ENCODE assay signal across 25 cellular contexts in the genomic region with DNA sequence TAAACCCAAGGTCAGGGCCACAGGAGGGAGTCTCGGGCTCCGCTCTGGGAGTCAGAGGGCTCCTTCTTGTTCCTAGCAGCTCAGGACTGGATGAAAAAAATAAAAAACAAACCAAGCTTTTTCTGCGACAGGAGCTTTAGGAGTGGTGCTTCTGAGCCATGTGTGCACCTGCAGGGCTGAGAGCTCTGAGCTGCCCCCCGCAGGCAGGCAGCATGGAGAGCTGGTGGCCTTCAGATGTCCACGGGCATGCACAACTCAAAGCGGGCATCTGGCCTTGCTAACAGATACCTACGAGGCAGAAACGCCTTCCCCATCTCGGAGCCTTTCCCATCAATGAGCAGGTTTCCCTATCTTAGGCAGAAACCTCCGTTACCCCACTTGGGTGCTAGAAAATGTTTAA.
DNase-seq lines count a peak whose midpoint lies in the region; ATAC-seq and TF ChIP-seq lines count a peak whose summit lies in the region.
"Had no signal": no experiment of that assay in that cellular context is flagged by ENCODE, and none has a peak within 500 bp of the region (broad histone marks: within the 10 kb centered on the region; RNA-seq: fewer than 3 reads in every experiment).

No MANE protein-coding gene starts in this region.

- peak; percentile 22 for DNase-seq in DMS 273 (lab: John Stamatoyannopoulos, UW; ENCODE audit: unreplicated experiment)
- no peak for DNase-seq in DMS 273 treated with DMSO at 0.1 percent for 48 hours (lab: John Stamatoyannopoulos, UW)
- peak; percentile 80 for DNase-seq in COR-L47 (lab: John Stamatoyannopoulos, UW)
- peak; percentile 78 for DNase-seq in NCI-H1092 treated with DMSO at 0.1 percent for 48 hours (lab: John Stamatoyannopoulos, UW)
- DNase-seq in choroid plexus epithelial cell (ENCODE audit: low read depth): no peak
- no peak for DNase-seq in stimulated activated naive B cell treated with anti-CD40 and anti-IgM and Interleukin-4, amounts not matched to agents 10 μg/mL and 1 μg/mL and 100 μg/mL, for 72 hours
- DNase-seq in C1 segment of cervical spinal cord (lab: John Stamatoyannopoulos, UW): no peak
- DNase-seq: activated CD4-positive, alpha-beta memory T cell treated with anti-CD3 and anti-CD28 coated beads, Interleukin-2, amount 10 ng/mL, durations not matched to agents 7 days and 5 days; CD8-positive, alpha-beta memory T cell; mammary epithelial cell; NCI-H1436; NCI-H446 treated with DMSO at 0.1 percent for 48 hours; SIG-M5; stimulated activated CD4-positive, alpha-beta T cell treated with anti-CD3 and anti-CD28 coated beads, Interleukin-15, amount 100 ng/mL, for 24 hours; stimulated activated naive CD8-positive, alpha-beta T cell treated with anti-CD3 and anti-CD28 coated beads, Interleukin-15, amount 100 ng/mL, for 72 hours; T-cell; tibial artery had no signal

- TF ChIP-seq CTCF in choroid plexus epithelial cell (conservative IDR thresholded peaks at IDR 0.05; ENCODE audit: low read depth, low read length): peak; percentile 29

- H3K27ac Mint-ChIP-seq in stimulated activated naive B cell treated with anti-CD40 and anti-IgM and Interleukin-4, amounts not matched to agents 10 μg/mL and 1 μg/mL and 100 μg/mL, for 72 hours: no peak overlapping the region
- H3K27ac Mint-ChIP-seq: activated CD4-positive, alpha-beta memory T cell treated with anti-CD3 and anti-CD28 coated beads, Interleukin-2, amount 10 ng/mL, durations not matched to agents 7 days and 5 days; activated naive CD8-positive, alpha-beta T cell; activated T-helper 2 cell treated with anti-CD3 and anti-CD28 coated beads, Interferon-gamma antibody, Interleukin-2, Interleukin-4, amounts not matched to agents 10 μg/mL and 5 μg/mL and 100 μg/mL, durations not matched to agents 14 hours and 24 hours and 36 hours; CD8-positive, alpha-beta memory T cell; IgD-negative memory B cell; progenitor cell of endocrine pancreas; stimulated activated naive CD8-positive, alpha-beta T cell treated with anti-CD3 and anti-CD28 coated beads, Interleukin-15, amount 100 ng/mL, for 72 hours; T-cell had no signal

- no peak for ATAC-seq in HG03095 (IDR thresholded peaks at IDR 0.05; ENCODE audit: unreplicated experiment)
- no peak for ATAC-seq in stimulated activated naive B cell treated with anti-CD40 and anti-IgM and Interleukin-4, amounts not matched to agents 10 μg/mL and 1 μg/mL and 100 μg/mL, for 72 hours (replicated peaks)
- ATAC-seq: activated CD4-positive, CD25-positive, alpha-beta regulatory T cell treated with anti-CD3 and anti-CD28 coated beads, Interleukin-2, amount 50 U/mL, for 24 hours; Panc1; stimulated activated naive CD8-positive, alpha-beta T cell treated with anti-CD3 and anti-CD28 coated beads, Interleukin-15, amount 100 ng/mL, for 72 hours; T-cell had no signal

- peaks cover 4 to 7% of the 10 kb centered on the region in 2 donors for H3K4me1 Mint-ChIP-seq in stimulated activated naive B cell treated with anti-CD40 and anti-IgM and Interleukin-4, amounts not matched to agents 10 μg/mL and 1 μg/mL and 100 μg/mL, for 72 hours
- H3K4me1 Mint-ChIP-seq: activated CD4-positive, alpha-beta memory T cell treated with anti-CD3 and anti-CD28 coated beads, Interleukin-2, amount 10 ng/mL, durations not matched to agents 7 days and 5 days; CD8-positive, alpha-beta memory T cell; neural crest cell had no signal

- no peaks in the 10 kb centered on the region for H3K9me3 Mint-ChIP-seq in stimulated activated naive B cell treated with anti-CD40 and anti-IgM and Interleukin-4, amounts not matched to agents 10 μg/mL and 1 μg/mL and 100 μg/mL, for 72 hours
- H3K9me3 Mint-ChIP-seq: activated CD4-positive, alpha-beta memory T cell treated with anti-CD3 and anti-CD28 coated beads, Interleukin-2, amount 10 ng/mL, durations not matched to agents 7 days and 5 days; activated T-helper 2 cell treated with anti-CD3 and anti-CD28 coated beads, Interferon-gamma antibody, Interleukin-2, Interleukin-4, amounts not matched to agents 10 μg/mL and 5 μg/mL and 100 μg/mL, durations not matched to agents 14 hours and 24 hours and 36 hours; CD8-positive, alpha-beta memory T cell; IgD-negative memory B cell; neural crest cell; stimulated activated naive CD8-positive, alpha-beta T cell treated with anti-CD3 and anti-CD28 coated beads, Interleukin-15, amount 100 ng/mL, for 72 hours; T-cell had no signal

- no peak overlapping the region for H3K4me3 ChIP-seq in choroid plexus epithelial cell (ENCODE audit: low read depth, low read length)
- H3K4me3 ChIP-seq: tibial artery had no signal

- no peak overlapping the region for H3K4me3 Mint-ChIP-seq in stimulated activated naive B cell treated with anti-CD40 and anti-IgM and Interleukin-4, amounts not matched to agents 10 μg/mL and 1 μg/mL and 100 μg/mL, for 72 hours
- H3K4me3 Mint-ChIP-seq: activated CD4-positive, alpha-beta memory T cell treated with anti-CD3 and anti-CD28 coated beads, Interleukin-2, amount 10 ng/mL, durations not matched to agents 7 days and 5 days; activated naive CD8-positive, alpha-beta T cell; CD8-positive, alpha-beta memory T cell; IgD-negative memory B cell; neural crest cell; stimulated activated naive CD8-positive, alpha-beta T cell treated with anti-CD3 and anti-CD28 coated beads, Interleukin-15, amount 100 ng/mL, for 72 hours; T-cell had no signal

- H3K27me3 Mint-ChIP-seq in stimulated activated naive B cell treated with anti-CD40 and anti-IgM and Interleukin-4, amounts not matched to agents 10 μg/mL and 1 μg/mL and 100 μg/mL, for 72 hours: peaks cover 19 to 22% of the 10 kb centered on the region in 2 donors

- H3K36me3 Mint-ChIP-seq in stimulated activated naive B cell treated with anti-CD40 and anti-IgM and Interleukin-4, amounts not matched to agents 10 μg/mL and 1 μg/mL and 100 μg/mL, for 72 hours: no peaks in the 10 kb centered on the region
- H3K36me3 Mint-ChIP-seq: activated naive CD8-positive, alpha-beta T cell; CD8-positive, alpha-beta memory T cell; IgD-negative memory B cell had no signal

Comparison
In these comparisons a context has a peak if more than half of its experiments do, and no peak if none do; other contexts are left out.
1. DNase-seq: peak in DMS 273 (single experiment), COR-L47 (single experiment) and NCI-H1092 treated with DMSO at 0.1 percent for 48 hours (single experiment); none in DMS 273 treated with DMSO at 0.1 percent for 48 hours (single experiment), choroid plexus epithelial cell (single experiment), stimulated activated naive B cell treated with anti-CD40 and anti-IgM and Interleukin-4, amounts not matched to agents 10 μg/mL and 1 μg/mL and 100 μg/mL, for 72 hours (single experiment) and C1 segment of cervical spinal cord (0 of 14).